9 cellular contexts compared by ENCODE assay signal in genomic region chr2:317501-318424, GRCh38. TPM values are rescaled to one million over a fixed set of nuclear protein-coding genes. Genes with fewer than 3 reads are reported as not detected.
A peak's percentile ranks its signal among the peaks of the same experiment; 100 is the strongest.
DNase-seq lines count a peak whose midpoint lies in the region; ATAC-seq, FAIRE-seq and TF ChIP-seq lines count a peak whose summit lies in the region.
"Had no signal": no experiment of that assay in that cellular context is flagged by ENCODE, and none has a peak within 500 bp of the region (broad histone marks: within the 10 kb centered on the region; RNA-seq: fewer than 3 reads in every experiment).

No MANE protein-coding gene starts in this region.

- H3K4me3 ChIP-seq in foreskin fibroblast (ENCODE audit: low read depth in 1 of 2, low read length in 2 of 2) = no peak overlapping the region
- H3K4me3 ChIP-seq: lower lobe of right lung had no signal

- TF ChIP-seq CTCF in WTC11 (IDR thresholded peaks at IDR 0.05) (no peak), foreskin fibroblast (IDR thresholded peaks at IDR 0.05; ENCODE audit: low read depth, low read length) (no peak)

- FAIRE-seq in urothelium cell line (lab: Jason Lieb, UNC) = no peak

- DNase-seq in stimulated activated CD4-positive, alpha-beta T cell treated with anti-CD3 and anti-CD28 coated beads, Interleukin-1b, Interleukin-23, amount 100 ng/mL, for 48 hours = peak; percentile 32
- DNase-seq in stimulated activated CD4-positive, alpha-beta T cell treated with anti-CD3 and anti-CD28 coated beads, Interleukin-12 subunit alpha, Interleukin-12 subunit beta, amount 100 ng/mL, for 4 hours = no peak
- no peak for DNase-seq in WTC11 (ENCODE audit: low spot score)
- DNase-seq in foreskin fibroblast = peak; percentile 7 to 12
- DNase-seq in urothelium cell line (ENCODE audit: low spot score) = peak; percentile 49
- DNase-seq in NCI-H128 (lab: John Stamatoyannopoulos, UW; ENCODE audit: unreplicated experiment) = no peak
- no peak for DNase-seq in RPMI8226
- DNase-seq in NCI-H69 (lab: John Stamatoyannopoulos, UW) = no peak
- DNase-seq: lower lobe of right lung had no signal

- no peak overlapping the region for H3K4me3 Mint-ChIP-seq in WTC11

- POLR2A ChIA-PET in WTC11 (lab: Charles Lee) = no interaction called here

- no peaks in the 10 kb centered on the region; the same call in 1 of the 2 replicates for H3K27me3 Mint-ChIP-seq in WTC11 (ENCODE audit: low read depth)

- H3K27ac Mint-ChIP-seq in WTC11 = no peak overlapping the region

- peak; percentile 58 for ATAC-seq in WTC11

- CTCF ChIA-PET in WTC11 (lab: Charles Lee) = interaction anchor here (1.1 to 1.4 kb wide), 4 partner anchors 9 to 350 kb away, joined by 4 to 8 read pairs (median 6); no protein-coding TSS in a partner anchor

- H3K36me3 Mint-ChIP-seq in WTC11 = no peaks in the 10 kb centered on the region

- H3K4me1 Mint-ChIP-seq in WTC11 = peaks cover 10% of the 10 kb centered on the region

- no peaks in the 10 kb centered on the region for H3K9me3 Mint-ChIP-seq in WTC11

TF ChIP-seq in WTC11, 78 proteins besides CTCF, POLR2A, EP300 and RAD21:
- TF ChIP-seq PRDM15 (CRISPR knock-in tag; IDR thresholded peaks at IDR 0.05) (no peak), ZNF263 (CRISPR knock-in tag; IDR thresholded peaks at IDR 0.05; ENCODE audit: low read depth) (no peak), IRF2 (CRISPR knock-in tag; IDR thresholded peaks at IDR 0.05; ENCODE audit: borderline replicate concordance, low read depth) (no peak), AR (CRISPR knock-in tag; IDR thresholded peaks at IDR 0.05) (no peak), USF2 (CRISPR knock-in tag; IDR thresholded peaks at IDR 0.05) (no peak), NFE2L1 (CRISPR knock-in tag; IDR thresholded peaks at IDR 0.05) (no peak), ZNF317 (CRISPR knock-in tag; IDR thresholded peaks at IDR 0.05; ENCODE audit: borderline replicate concordance, low read depth) (no peak), ZBTB21 (CRISPR knock-in tag; IDR thresholded peaks at IDR 0.05; ENCODE audit: borderline replicate concordance) (no peak), HMGXB4 (CRISPR knock-in tag; IDR thresholded peaks at IDR 0.05) (no peak), MYBL2 (CRISPR knock-in tag; IDR thresholded peaks at IDR 0.05) (no peak), ZNF232 (CRISPR knock-in tag; IDR thresholded peaks at IDR 0.05) (no peak), HMGA2 (CRISPR knock-in tag; IDR thresholded peaks at IDR 0.05) (no peak), EMX1 (CRISPR knock-in tag; IDR thresholded peaks at IDR 0.05) (no peak), NR3C1 (CRISPR knock-in tag; conservative IDR thresholded peaks at IDR 0.05; ENCODE audit: low read depth) (no peak), OVOL2 (CRISPR knock-in tag; IDR thresholded peaks at IDR 0.05; ENCODE audit: borderline replicate concordance) (no peak)
- TF ChIP-seq, protein P1, sequence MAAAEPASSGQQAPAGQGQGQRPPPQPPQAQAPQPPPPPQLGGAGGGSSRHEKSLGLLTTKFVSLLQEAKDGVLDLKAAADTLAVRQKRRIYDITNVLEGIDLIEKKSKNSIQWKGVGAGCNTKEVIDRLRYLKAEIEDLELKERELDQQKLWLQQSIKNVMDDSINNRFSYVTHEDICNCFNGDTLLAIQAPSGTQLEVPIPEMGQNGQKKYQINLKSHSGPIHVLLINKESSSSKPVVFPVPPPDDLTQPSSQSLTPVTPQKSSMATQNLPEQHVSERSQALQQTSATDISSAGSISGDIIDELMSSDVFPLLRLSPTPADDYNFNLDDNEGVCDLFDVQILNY (CRISPR knock-in tag; IDR thresholded peaks at IDR 0.05) = no peak
- TF ChIP-seq, protein P2, sequence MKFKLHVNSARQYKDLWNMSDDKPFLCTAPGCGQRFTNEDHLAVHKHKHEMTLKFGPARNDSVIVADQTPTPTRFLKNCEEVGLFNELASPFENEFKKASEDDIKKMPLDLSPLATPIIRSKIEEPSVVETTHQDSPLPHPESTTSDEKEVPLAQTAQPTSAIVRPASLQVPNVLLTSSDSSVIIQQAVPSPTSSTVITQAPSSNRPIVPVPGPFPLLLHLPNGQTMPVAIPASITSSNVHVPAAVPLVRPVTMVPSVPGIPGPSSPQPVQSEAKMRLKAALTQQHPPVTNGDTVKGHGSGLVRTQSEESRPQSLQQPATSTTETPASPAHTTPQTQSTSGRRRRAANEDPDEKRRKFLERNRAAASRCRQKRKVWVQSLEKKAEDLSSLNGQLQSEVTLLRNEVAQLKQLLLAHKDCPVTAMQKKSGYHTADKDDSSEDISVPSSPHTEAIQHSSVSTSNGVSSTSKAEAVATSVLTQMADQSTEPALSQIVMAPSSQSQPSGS (CRISPR knock-in tag; IDR thresholded peaks at IDR 0.05; ENCODE audit: borderline replicate concordance, low read depth) = no peak
- TF ChIP-seq, protein P3, sequence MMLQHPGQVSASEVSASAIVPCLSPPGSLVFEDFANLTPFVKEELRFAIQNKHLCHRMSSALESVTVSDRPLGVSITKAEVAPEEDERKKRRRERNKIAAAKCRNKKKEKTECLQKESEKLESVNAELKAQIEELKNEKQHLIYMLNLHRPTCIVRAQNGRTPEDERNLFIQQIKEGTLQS (CRISPR knock-in tag; conservative IDR thresholded peaks at IDR 0.05) = no peak
TF ChIP-seq in WTC11: peak in this region for 0.

RNA-seq across cellular contexts. Expression of gene ALKAL2, which starts 29.9 kb away (rescaled TPM):
- total RNA-seq in WTC11 (2021) = 3.5 to 5.2 TPM (median 4.3 TPM) in 3 replicates

RNA-seq across cellular contexts. Expression of gene ACP1, which starts 53.0 kb away (rescaled TPM):
- total RNA-seq in WTC11 (2021) = 145 to 150 TPM (median 146 TPM) in 3 replicates

RNA-seq across cellular contexts. Expression of gene SH3YL1, which starts 53.9 kb away (rescaled TPM):
- 26.4 to 34.4 TPM (median 31.3 TPM) in 3 replicates for total RNA-seq in WTC11 (2021)

Comparison
In these comparisons a context has a peak if more than half of its experiments do, and no peak if none do; other contexts are left out.
1. DNase-seq: peak in stimulated activated CD4-positive, alpha-beta T cell treated with anti-CD3 and anti-CD28 coated beads, Interleukin-1b, Interleukin-23, amount 100 ng/mL, for 48 hours (single experiment), foreskin fibroblast (2 of 2) and urothelium cell line (single experiment); none in stimulated activated CD4-positive, alpha-beta T cell treated with anti-CD3 and anti-CD28 coated beads, Interleukin-12 subunit alpha, Interleukin-12 subunit beta, amount 100 ng/mL, for 4 hours (single experiment), WTC11 (single experiment), NCI-H128 (single experiment), RPMI8226 (single experiment) and NCI-H69 (single experiment).